Comparison of ENCODE assay signal across 10 cellular contexts in the genomic region with DNA sequence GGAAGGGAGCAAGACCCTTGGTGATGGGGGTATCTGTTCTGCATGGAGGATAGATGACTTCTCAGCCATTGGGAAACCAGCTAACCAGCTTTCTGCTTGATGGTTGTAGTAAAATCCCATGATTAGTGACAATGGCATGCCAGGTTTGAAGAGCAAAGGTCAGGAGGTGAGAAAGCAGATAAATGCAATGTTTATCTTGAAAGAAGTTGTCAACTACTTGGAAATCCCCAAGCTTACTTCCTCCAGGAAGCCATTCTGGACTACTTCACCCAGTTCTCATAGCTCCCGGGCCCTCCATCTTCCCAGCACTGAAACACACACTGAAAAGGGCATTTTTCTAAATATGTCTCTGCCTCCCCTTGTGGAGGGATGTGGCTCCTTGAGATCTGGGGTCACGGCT. TPM values are rescaled to one million over a fixed set of nuclear protein-coding genes. Genes with fewer than 3 reads are reported as not detected.
DNase-seq lines count a peak whose midpoint lies in the region; ATAC-seq, FAIRE-seq and TF ChIP-seq lines count a peak whose summit lies in the region.
"Had no signal": no experiment of that assay in that cellular context is flagged by ENCODE, and none has a peak within 500 bp of the region (broad histone marks: within the 10 kb centered on the region; RNA-seq: fewer than 3 reads in every experiment).

No MANE protein-coding gene starts in this region.

- TF ChIP-seq CTCF in heart left ventricle (IDR thresholded peaks at IDR 0.05) (no peak), HepG2 (CRISPR knock-in tag; IDR thresholded peaks at IDR 0.05) (no peak), transverse colon (IDR thresholded peaks at IDR 0.05) (no peak)
- no peak for TF ChIP-seq CTCF in activated CD8-positive, alpha-beta T cell treated with anti-CD3 and anti-CD28 coated beads for 36 hours (IDR thresholded peaks at IDR 0.05)

- H3K27me3 ChIP-seq in heart left ventricle (no peaks in the 10 kb centered on the region), right cardiac atrium (ENCODE audit: control insufficient read depth, insufficient read depth) (no peaks in the 10 kb centered on the region), HepG2 (ENCODE audit: control insufficient read depth in 1 of 2, insufficient read depth in 2 of 2, low read length in 2 of 2) (no peaks in the 10 kb centered on the region), transverse colon (no peaks in the 10 kb centered on the region)

- peaks cover 70% of the 10 kb centered on the region for H4K20me1 ChIP-seq in HepG2 (ENCODE audit: insufficient read depth, low read length)

- no peaks in the 10 kb centered on the region for H3K27me3 Mint-ChIP-seq in activated CD8-positive, alpha-beta T cell treated with anti-CD3 and anti-CD28 coated beads for 36 hours

- TF ChIP-seq EP300 in HepG2 (IDR thresholded peaks at IDR 0.05; ENCODE audit: low read depth in 2 of 2, low read length in 2 of 2) (peak in 1 of 2 experiments; percentile 39; a peak in 1 of 4 replicates), HepG2 (CRISPR knock-in tag; IDR thresholded peaks at IDR 0.05; ENCODE audit: borderline replicate concordance) (no peak), transverse colon (IDR thresholded peaks at IDR 0.05; ENCODE audit: low read depth) (no peak)

- H3K4me2 ChIP-seq in HepG2 (ENCODE audit: low read depth, low read length), result no peak overlapping the region

- peaks cover 2% of the 10 kb centered on the region for H3K9me3 Mint-ChIP-seq in activated CD8-positive, alpha-beta T cell treated with anti-CD3 and anti-CD28 coated beads for 36 hours

- peaks cover 8% of the 10 kb centered on the region for H3K36me3 Mint-ChIP-seq in activated CD8-positive, alpha-beta T cell treated with anti-CD3 and anti-CD28 coated beads for 36 hours (ENCODE audit: low read depth)

- POLR2A ChIA-PET in activated CD8-positive, alpha-beta T cell treated with anti-CD3 and anti-CD28 coated beads for 36 hours (lab: Charles Lee), result interaction anchor here (1.0 to 4.1 kb wide), 7 partner anchors 10 to 45 kb away, joined by 3 to 19 read pairs (median 3); no protein-coding TSS in a partner anchor
- POLR2A ChIA-PET in HepG2 (lab: Yijun Ruan, JAX), result interaction anchor here (0.8 to 2.2 kb wide), 8 partner anchors 11 to 170 kb away, joined by 3 to 17 read pairs (median 6); a partner anchor contains a TSS

- peak overlapping the region in 8 of 12 donors; percentile 27 to 93 (median 44) for H3K27ac ChIP-seq in heart left ventricle
- H3K27ac ChIP-seq in right cardiac atrium (ENCODE audit: low read length), result no peak overlapping the region
- H3K27ac ChIP-seq in HepG2 (ENCODE audit: extremely low read length, insufficient read depth, low read length), result no peak overlapping the region
- H3K27ac ChIP-seq in transverse colon, result peak overlapping the region; percentile 42 to 67 (median 60)

- CTCF ChIA-PET in activated CD8-positive, alpha-beta T cell treated with anti-CD3 and anti-CD28 coated beads for 36 hours (lab: Charles Lee), result interaction anchor here (0.7 to 1.7 kb wide), 9 partner anchors 10 to 170 kb away, joined by 3 to 5 read pairs (median 3); no protein-coding TSS in a partner anchor
- CTCF ChIA-PET in HepG2 (lab: Yijun Ruan, JAX; ENCODE audit: low intra/inter-chr PET ratio, low total read pairs), result interaction anchor here (0.8 kb wide), 1 partner anchor 10 kb away, joined by 3 read pairs; no protein-coding TSS in a partner anchor

- TF ChIP-seq RAD21 in HepG2 (CRISPR knock-in tag; IDR thresholded peaks at IDR 0.05), result no peak

- peaks cover 88% of the 10 kb centered on the region for H3K4me1 Mint-ChIP-seq in activated CD8-positive, alpha-beta T cell treated with anti-CD3 and anti-CD28 coated beads for 36 hours (ENCODE audit: low read depth)

- H3K9ac ChIP-seq in HepG2 (ENCODE audit: insufficient read depth, low read depth, low read length), result no peak overlapping the region

- peak overlapping the region; percentile 62 for H3K27ac Mint-ChIP-seq in activated CD8-positive, alpha-beta T cell treated with anti-CD3 and anti-CD28 coated beads for 36 hours

- no peak overlapping the region for H2AFZ ChIP-seq in HepG2 (ENCODE audit: low read length)

- in situ Hi-C loops in HepG2 (cut with HindIII; ENCODE audit: extremely low pct_ligation_motif_present, low pct_unique_long_range_greater_than_20kb) (no loop called here), transverse colon (cut with MboI; ENCODE audit: low pct_ligation_motif_present in 1 of 4, low pct_unique_long_range_greater_than_20kb in 1 of 4, low sequenced_read_pairs in 3 of 4) (no loop called here)

- TF ChIP-seq POLR2A in heart left ventricle (IDR thresholded peaks at IDR 0.05), result no peak
- no peak for TF ChIP-seq POLR2A in HepG2 (IDR thresholded peaks at IDR 0.05; ENCODE audit: insufficient read depth in 1 of 2, low read depth in 2 of 2, low read length in 2 of 2)
- TF ChIP-seq POLR2A in transverse colon (IDR thresholded peaks at IDR 0.05), result no peak

- no peak for FAIRE-seq in HepG2 (lab: Jason Lieb, UNC)

- peaks cover 80% of the 10 kb centered on the region for H3K79me2 ChIP-seq in HepG2 (ENCODE audit: insufficient read depth, low read length)

- H3K4me3 ChIP-seq in heart left ventricle (no peak overlapping the region), right cardiac atrium (ENCODE audit: low read length) (no peak overlapping the region), HepG2 (replicated peaks in 1 of 3; ENCODE audit: insufficient read depth in 1 of 3, low read depth in 2 of 3, low read length in 3 of 3) (no peak overlapping the region), transverse colon (no peak overlapping the region)

- intact Hi-C loops in heart left ventricle (cut with DNase I), result loop anchor here in 2 of 10 donors (2.0 to 5.0 kb wide), 2 partner anchors 20 to 49 kb away; a partner anchor contains a TSS
- intact Hi-C loops in right cardiac atrium (cut with DNase I), result no loop called here
- intact Hi-C loops in activated CD8-positive, alpha-beta T cell treated with anti-CD3 and anti-CD28 coated beads for 36 hours (cut with micrococcal nuclease), result no loop called here
- intact Hi-C loops in HepG2 (cut with micrococcal nuclease; ENCODE audit: unreplicated experiment), result no loop called here
- intact Hi-C loops in transverse colon (cut with DNase I; ENCODE audit: low total_unique reads), result no loop called here

- ATAC-seq in heart left ventricle (no peak), right cardiac atrium (no peak), HepG2 (no peak), GM19395 (IDR thresholded peaks at IDR 0.05; ENCODE audit: unreplicated experiment) (no peak)
- no peak for ATAC-seq in activated CD8-positive, alpha-beta T cell treated with anti-CD3 and anti-CD28 coated beads for 36 hours

- WGBS in heart left ventricle, 4 donors, result 68 to 84% (median 74%) methylated on average over 2 of the region's 2 CpGs
- 85% methylated on average over 2 of the region's 2 CpGs for WGBS in right cardiac atrium
- WGBS in HepG2 (ENCODE audit: low lambda C conversion rate), result 95% methylated on average over 2 of the region's 2 CpGs
- 43 to 56% methylated on average over 1 to 2 of the region's 2 CpGs for WGBS in transverse colon (ENCODE audit: low coverage in 1 of 2), 2 donors

- no TSS peak for BruUV-seq in HepG2 (replicated peaks; lab: Mats Ljungman, UMichigan)

- H3K36me3 ChIP-seq in heart left ventricle (no peaks in the 10 kb centered on the region), HepG2 (replicated peaks in 1 of 2; ENCODE audit: control insufficient read depth in 1 of 2, insufficient read depth in 2 of 2, low read length in 2 of 2) (peaks cover 0 to 25% of the 10 kb centered on the region in 2 experiments; a peak in 3 of 5 replicates), transverse colon (no peaks in the 10 kb centered on the region)

- H3K9me3 ChIP-seq in heart left ventricle (peaks cover 0 to 2% (median 0%) of the 10 kb centered on the region in 12 donors), right cardiac atrium (ENCODE audit: control insufficient read depth, low read length) (no peaks in the 10 kb centered on the region), HepG2 (ENCODE audit: low read length) (no peaks in the 10 kb centered on the region), transverse colon (no peaks in the 10 kb centered on the region)

- peaks cover 18 to 82% (median 66%) of the 10 kb centered on the region in 12 donors for H3K4me1 ChIP-seq in heart left ventricle
- peaks cover 24% of the 10 kb centered on the region for H3K4me1 ChIP-seq in right cardiac atrium (ENCODE audit: control insufficient read depth, insufficient read depth, low read length)
- H3K4me1 ChIP-seq in HepG2 (ENCODE audit: insufficient read depth, low read length), result peaks cover 75% of the 10 kb centered on the region
- peaks cover 36 to 71% (median 44%) of the 10 kb centered on the region in 4 donors for H3K4me1 ChIP-seq in transverse colon

- H3K4me3 Mint-ChIP-seq in activated CD8-positive, alpha-beta T cell treated with anti-CD3 and anti-CD28 coated beads for 36 hours, result no peak overlapping the region

- DNase-seq in heart left ventricle, result no peak
- DNase-seq in right cardiac atrium, result no peak
- DNase-seq in activated CD8-positive, alpha-beta T cell treated with anti-CD3 and anti-CD28 coated beads for 36 hours, result no peak
- DNase-seq in HepG2 (ENCODE audit: low spot score), result peak; percentile 37
- DNase-seq in transverse colon, result no peak
- no peak for DNase-seq in midbrain (lab: John Stamatoyannopoulos, UW)
- no peak for DNase-seq in hippocampal formation (lab: John Stamatoyannopoulos, UW)
- DNase-seq: activated CD4-positive, alpha-beta T cell treated with anti-CD3 and anti-CD28 coated beads for 4 hours; effector CD8-positive, alpha-beta T cell had no signal

RNA-seq across cellular contexts. Expression of a gene that starts 51.3 kb away (rescaled TPM):
- total RNA-seq in heart left ventricle (10 to 100 TPM; 12.1 to 34.3 (median 16.3) TPM), right cardiac atrium (10 to 100 TPM; 29.2 to 40.5 (median 30.5) TPM), HepG2 (2016; rRNA removed; fragmentation: Illumina TruSeq; extraction: Trizol) (8.6 and 10.0 TPM in 2 replicates), transverse colon (10 to 100 TPM; 30.9 to 65.1 (median 57.0) TPM)
- polyA plus RNA-seq in heart left ventricle (1 to 10 TPM; 5.6 to 9.8 TPM), right cardiac atrium (9.9 TPM), HepG2 (2011; rRNA removed) (56.3 and 59.1 TPM in 2 replicates)
- total RNA-seq in activated CD8-positive, alpha-beta T cell treated with anti-CD3 and anti-CD28 coated beads for 36 hours, result 10 to 100 TPM; 22.3 to 24.7 TPM
- total RNA-seq in HepG2 (2016; cell fraction: cytosol; rRNA removed; fragmentation: Illumina TruSeq; extraction: Trizol; ENCODE audit: low read depth), result 5.9 and 6.9 TPM in 2 replicates
- 8.6 and 9.2 TPM in 2 replicates for total RNA-seq in HepG2 (2016; cell fraction: insoluble cytoplasmic fraction; rRNA removed; fragmentation: Illumina TruSeq; extraction: Trizol)
- 6.1 and 6.5 TPM in 2 replicates for total RNA-seq in HepG2 (2016; cell fraction: membrane; rRNA removed; fragmentation: Illumina TruSeq; extraction: Trizol)
- 15.6 and 16.8 TPM in 2 replicates for total RNA-seq in HepG2 (2016; cell fraction: nucleus; rRNA removed; fragmentation: Illumina TruSeq; extraction: Trizol)
- polyA plus RNA-seq in HepG2 (2011; cell fraction: cytosol; rRNA removed), result 15.3 and 17.1 TPM in 2 replicates
- 92.6 and 110 TPM in 2 replicates for polyA plus RNA-seq in HepG2 (2011; cell fraction: nucleus; rRNA removed)
- 27.7 and 30.7 TPM in 2 replicates for polyA plus RNA-seq in HepG2 (2012)
- polyA plus RNA-seq in HepG2 (2016; cell fraction: cytosol; fragmentation: Illumina TruSeq; extraction: Trizol; ENCODE audit: low read depth), result 0.69 and 1.4 TPM in 2 replicates
- 9.8 and 12.0 TPM in 2 replicates for polyA plus RNA-seq in HepG2 (2016; cell fraction: insoluble cytoplasmic fraction; fragmentation: Illumina TruSeq; extraction: Trizol; ENCODE audit: low read depth)
- polyA plus RNA-seq in HepG2 (2016; cell fraction: membrane; fragmentation: Illumina TruSeq; extraction: Trizol; ENCODE audit: low read depth), result 2.7 and 3.7 TPM in 2 replicates
- polyA plus RNA-seq in HepG2 (2016; cell fraction: nucleus; fragmentation: Illumina TruSeq; extraction: Trizol; ENCODE audit: insufficient read depth, low read depth), result 25.8 and 26.1 TPM in 2 replicates
- polyA minus RNA-seq in HepG2 (2011; rRNA and poly(A)+ RNA removed; ENCODE audit: low replicate concordance), result 37.4 and 65.9 TPM in 2 replicates
- 17.8 and 26.2 TPM in 2 replicates for polyA minus RNA-seq in HepG2 (2011; cell fraction: cytosol; rRNA and poly(A)+ RNA removed)
- polyA minus RNA-seq in HepG2 (2011; cell fraction: nucleus; rRNA and poly(A)+ RNA removed), result 43.8 and 50.1 TPM in 2 replicates

Comparison
In these comparisons a context has a peak if more than half of its experiments do, and no peak if none do; other contexts are left out.
1. H3K27ac ChIP-seq: peak in heart left ventricle (8 of 12) and transverse colon (4 of 4); none in right cardiac atrium (single experiment) and HepG2 (single experiment).